ENCODE assay signal across 8 cellular contexts in the genomic region with DNA sequence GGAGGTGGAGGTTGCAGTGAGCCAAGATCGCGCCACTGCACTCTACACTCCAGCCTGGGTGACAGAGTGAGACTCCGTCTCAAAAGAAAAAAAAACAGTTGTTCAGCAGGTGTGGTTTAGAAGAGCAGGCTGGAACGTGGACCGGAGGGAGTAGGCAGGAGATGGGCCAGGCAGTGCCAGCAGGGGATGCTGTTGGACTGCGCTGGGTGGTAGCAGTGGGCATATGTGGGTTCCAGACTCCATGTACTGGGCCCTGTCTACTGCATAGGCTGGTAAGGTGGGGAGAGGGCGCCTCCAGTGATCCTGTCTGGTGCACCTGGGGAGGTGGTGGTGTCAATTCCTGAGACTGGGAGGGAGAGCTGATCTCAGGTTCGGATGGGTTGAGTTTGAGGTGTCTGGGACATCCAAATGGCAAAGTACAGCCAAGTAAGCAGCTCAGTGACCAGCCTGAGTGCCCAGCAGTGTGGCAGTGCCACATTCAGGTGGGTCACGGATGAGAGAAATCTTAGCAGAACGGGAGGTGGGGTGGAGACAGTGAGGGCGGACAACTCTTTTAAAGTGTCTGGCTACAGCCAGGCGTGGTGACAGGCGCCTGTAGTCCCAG. TPM values are rescaled to one million over a fixed set of nuclear protein-coding genes. Genes with fewer than 3 reads are reported as not detected.
DNase-seq lines count a peak whose midpoint lies in the region; ATAC-seq and TF ChIP-seq lines count a peak whose summit lies in the region.

No MANE protein-coding gene starts in this region.

- H3K4me1 ChIP-seq in right cardiac atrium (ENCODE audit: control insufficient read depth, insufficient read depth, low read length): no peaks in the 10 kb centered on the region

- peak; percentile 50 for TF ChIP-seq CTCF in 22Rv1 (IDR thresholded peaks at IDR 0.05)
- peak; percentile 65 for TF ChIP-seq CTCF in GM13977 (IDR thresholded peaks at IDR 0.05; ENCODE audit: extremely low read depth, insufficient read depth, missing control alignments)
- peak; percentile 33 for TF ChIP-seq CTCF in RWPE1 (conservative IDR thresholded peaks at IDR 0.05; ENCODE audit: low read depth)

- H3K4me3 Mint-ChIP-seq in activated naive CD4-positive, alpha-beta T cell treated with anti-CD3 and anti-CD28 coated beads for 36 hours: no peak overlapping the region

- peaks cover 11% of the 10 kb centered on the region for H3K4me1 Mint-ChIP-seq in activated naive CD4-positive, alpha-beta T cell treated with anti-CD3 and anti-CD28 coated beads for 36 hours (ENCODE audit: low read depth)

- no peaks in the 10 kb centered on the region for H3K9me3 Mint-ChIP-seq in activated naive CD4-positive, alpha-beta T cell treated with anti-CD3 and anti-CD28 coated beads for 36 hours

- no peak overlapping the region for H3K4me3 ChIP-seq in right cardiac atrium (ENCODE audit: low read length)

- CTCF ChIA-PET in RWPE1 (lab: Yijun Ruan, JAX): no interaction called here
- CTCF ChIA-PET in activated naive CD4-positive, alpha-beta T cell treated with anti-CD3 and anti-CD28 coated beads for 36 hours (lab: Charles Lee): interaction anchor here (0.7 to 1.6 kb wide), 4 partner anchors 60 to 309 kb away, joined by 3 to 5 read pairs (median 4); no protein-coding TSS in a partner anchor

- H3K9me3 ChIP-seq in right cardiac atrium (ENCODE audit: control insufficient read depth, low read length): no peaks in the 10 kb centered on the region

- POLR2A ChIA-PET in RWPE1 (lab: Yijun Ruan, JAX; ENCODE audit: low non-redundant PET): no interaction called here

- ATAC-seq in right cardiac atrium (peak; percentile 51 to 65), GM19035 (IDR thresholded peaks at IDR 0.05; ENCODE audit: unreplicated experiment) (no peak), HG03108 (IDR thresholded peaks at IDR 0.05; ENCODE audit: unreplicated experiment) (no peak)

- WGBS in right cardiac atrium: 85% methylated on average over 13 of the region's 13 CpGs

- no peak overlapping the region for H3K27ac ChIP-seq in 22Rv1
- H3K27ac ChIP-seq in RWPE1: peak overlapping the region; percentile 37
- H3K27ac ChIP-seq in right cardiac atrium (ENCODE audit: low read length): no peak overlapping the region

- DNase-seq in GM13977 (ENCODE audit: low spot score) (no peak), RWPE1 (ENCODE audit: low spot score) (peak; percentile 49), right cardiac atrium (peak in 1 of 3 donors; percentile 68)
- peak; percentile 73 for DNase-seq in activated naive CD4-positive, alpha-beta T cell treated with anti-CD3 and anti-CD28 coated beads for 36 hours
- DNase-seq in stimulated activated CD4-positive, alpha-beta T cell treated with anti-CD3 and anti-CD28 coated beads, Interleukin-2, amount 100 ng/mL, for 4 hours (ENCODE audit: low read depth): peak; percentile 50

- peaks cover 23% of the 10 kb centered on the region for H3K36me3 Mint-ChIP-seq in activated naive CD4-positive, alpha-beta T cell treated with anti-CD3 and anti-CD28 coated beads for 36 hours (ENCODE audit: low read depth)

- H3K27me3 Mint-ChIP-seq in activated naive CD4-positive, alpha-beta T cell treated with anti-CD3 and anti-CD28 coated beads for 36 hours (ENCODE audit: low read depth): no peaks in the 10 kb centered on the region

- intact Hi-C loops in activated naive CD4-positive, alpha-beta T cell treated with anti-CD3 and anti-CD28 coated beads for 36 hours (cut with micrococcal nuclease): loop anchor here (1.0 kb wide), 1 partner anchor 59 kb away; no protein-coding TSS in a partner anchor
- intact Hi-C loops in right cardiac atrium (cut with DNase I): no loop called here

- peak overlapping the region; percentile 42 for H3K27ac Mint-ChIP-seq in activated naive CD4-positive, alpha-beta T cell treated with anti-CD3 and anti-CD28 coated beads for 36 hours

- no peaks in the 10 kb centered on the region for H3K27me3 ChIP-seq in right cardiac atrium (ENCODE audit: control insufficient read depth, insufficient read depth)

- in situ Hi-C loops in GM13977 (cut with MboI; ENCODE audit: low pct_unique_long_range_greater_than_20kb, low sequenced_read_pairs, unreplicated experiment): no loop called here

RNA-seq across cellular contexts. Expression of a gene that starts 25.9 kb away (rescaled TPM):
- total RNA-seq in activated naive CD4-positive, alpha-beta T cell treated with anti-CD3 and anti-CD28 coated beads for 36 hours: 10 to 100 TPM; 46.1 to 51.7 TPM
- 10 to 100 TPM; 36.8 to 46.8 (median 41.0) TPM for total RNA-seq in right cardiac atrium
- polyA plus RNA-seq in right cardiac atrium: 42.3 TPM

RNA-seq across cellular contexts. Expression of a gene that starts 35.7 kb away (rescaled TPM):
- total RNA-seq in activated naive CD4-positive, alpha-beta T cell treated with anti-CD3 and anti-CD28 coated beads for 36 hours: 10 to 100 TPM; 16.9 to 17.6 TPM
- 10 to 100 TPM; 19.3 to 27.9 (median 24.9) TPM for total RNA-seq in right cardiac atrium
- 14.1 TPM for polyA plus RNA-seq in right cardiac atrium

RNA-seq across cellular contexts. Expression of a gene that starts 39.0 kb away (rescaled TPM):
- total RNA-seq in activated naive CD4-positive, alpha-beta T cell treated with anti-CD3 and anti-CD28 coated beads for 36 hours: 100 to 1,000 TPM; 215 to 216 TPM
- 100 to 1,000 TPM; 163 to 198 (median 190) TPM for total RNA-seq in right cardiac atrium
- 233 TPM for polyA plus RNA-seq in right cardiac atrium

RNA-seq across cellular contexts. Expression of a gene that starts 58.9 kb away (rescaled TPM):
- total RNA-seq in activated naive CD4-positive, alpha-beta T cell treated with anti-CD3 and anti-CD28 coated beads for 36 hours: 100 to 1,000 TPM; 113 to 120 TPM
- 100 to 1,000 TPM in 1 of 4 donors, 10 to 100 TPM in 3; 76.9 to 101 (median 88.7) TPM for total RNA-seq in right cardiac atrium
- 35.2 TPM for polyA plus RNA-seq in right cardiac atrium

Comparison
In these comparisons a context has a peak if more than half of its experiments do, and no peak if none do; other contexts are left out.
1. ATAC-seq: peak in right cardiac atrium (2 of 2); none in GM19035 (single experiment) and HG03108 (single experiment).
2. Peak in every context shown above with its lines, with median percentiles within 50 percentile points of each other: CTCF ChIP-seq.